14 cellular contexts compared by ENCODE assay signal in genomic region chr1:196393742-196394141, GRCh38.
DNase-seq lines count a peak whose midpoint lies in the region; ATAC-seq and TF ChIP-seq lines count a peak whose summit lies in the region.
"Had no signal": no experiment of that assay in that cellular context is flagged by ENCODE, and none has a peak within 500 bp of the region (broad histone marks: within the 10 kb centered on the region; RNA-seq: fewer than 3 reads in every experiment).

No MANE protein-coding gene starts in this region.

- intact Hi-C loops in mammary epithelial cell (cut with micrococcal nuclease) (no loop called here), left colon (cut with DNase I, micrococcal nuclease) (no loop called here), ascending aorta (cut with DNase I) (no loop called here)

- no peak overlapping the region for H3K9ac ChIP-seq in mammary epithelial cell (ENCODE audit: insufficient read depth, low read length)

- H3K4me1 ChIP-seq in mammary epithelial cell (ENCODE audit: insufficient read depth, low read length) (no peaks in the 10 kb centered on the region), ascending aorta (no peaks in the 10 kb centered on the region)

- H2AFZ ChIP-seq in mammary epithelial cell (ENCODE audit: low read depth, low read length): no peak overlapping the region

- H3K9me3 ChIP-seq in mammary epithelial cell (replicated peaks; ENCODE audit: insufficient read depth, low read length) (no peaks in the 10 kb centered on the region), ascending aorta (no peaks in the 10 kb centered on the region)
- H3K9me3 ChIP-seq: mucosa of descending colon had no signal

- dilution Hi-C loops in mammary epithelial cell (cut with HindIII; ENCODE audit: low sequenced_read_pairs): no loop called here

- H3K27ac ChIP-seq in mammary epithelial cell (ENCODE audit: insufficient read depth, low read depth, low read length): no peak overlapping the region
- no peak overlapping the region for H3K27ac ChIP-seq in ascending aorta
- H3K27ac ChIP-seq: C4-2B had no signal

- DNase-seq in AG09319 (ENCODE audit: extremely low read depth, low read depth) (peak; percentile 10), M059J (ENCODE audit: low read depth) (peak; percentile 76), mammary epithelial cell (peak; percentile 25), lung microvascular endothelial cell (ENCODE audit: low read depth in 2 of 2) (peak; percentile 64 to 89), NCI-H748 treated with DMSO at 0.1 percent for 48 hours (lab: John Stamatoyannopoulos, UW) (no peak), left colon (no peak), NCI-H1105 (lab: John Stamatoyannopoulos, UW) (no peak), ascending aorta (ENCODE audit: low spot score in 2 of 2) (no peak)
- DNase-seq: activated CD4-positive, alpha-beta T cell treated with anti-CD3 and anti-CD28 coated beads for 48 hours; NCI-H1417; retina; SW 1271 had no signal

- CTCF ChIA-PET in mammary epithelial cell (lab: Charles Lee; ENCODE audit: low non-redundant PET): no interaction called here

- TF ChIP-seq CTCF in AG09319 (IDR thresholded peaks at IDR 0.05; ENCODE audit: low read depth, low read length): no peak
- TF ChIP-seq CTCF in mammary epithelial cell (conservative IDR thresholded peaks at IDR 0.05 in 1 of 2, IDR thresholded peaks at IDR 0.05 in 1 of 2; ENCODE audit: extremely low read depth in 1 of 2, insufficient read depth in 1 of 2, low read depth in 1 of 2, low read length in 2 of 2): no peak
- TF ChIP-seq CTCF in ascending aorta (IDR thresholded peaks at IDR 0.05): no peak

- in situ Hi-C loops in mammary epithelial cell (cut with MboI; ENCODE audit: low sequenced_read_pairs in 2 of 2): no loop called here

- no peak overlapping the region for H3K4me3 ChIP-seq in mammary epithelial cell (replicated peaks in 1 of 3; ENCODE audit: insufficient read depth in 1 of 3, low read depth in 2 of 3, low read length in 3 of 3)
- no peak overlapping the region for H3K4me3 ChIP-seq in ascending aorta
- H3K4me3 ChIP-seq: mucosa of descending colon had no signal

- H4K20me1 ChIP-seq in mammary epithelial cell (ENCODE audit: insufficient read depth, low read length): no peaks in the 10 kb centered on the region

- no peak overlapping the region for H3K4me2 ChIP-seq in mammary epithelial cell (ENCODE audit: insufficient read depth, low read depth, low read length)

- no TSS peak for BruUV-seq in mammary epithelial cell (replicated peaks; lab: Mats Ljungman, UMichigan)

- WGBS in mammary epithelial cell (ENCODE audit: low coverage, missing lambda C conversion rate): 50% methylated on average over 4 of the region's 4 CpGs

- H3K36me3 ChIP-seq in mammary epithelial cell (ENCODE audit: insufficient read depth, low read length) (no peaks in the 10 kb centered on the region), ascending aorta (no peaks in the 10 kb centered on the region)

- H3K27me3 ChIP-seq in mammary epithelial cell (ENCODE audit: insufficient read depth, low read length) (peaks cover 4% of the 10 kb centered on the region), ascending aorta (no peaks in the 10 kb centered on the region)

- no peak for ATAC-seq in left colon
- ATAC-seq: mucosa of descending colon had no signal

- no peaks in the 10 kb centered on the region for H3K79me2 ChIP-seq in mammary epithelial cell (ENCODE audit: insufficient read depth, low read length)

Comparison
In these comparisons a context has a peak if more than half of its experiments do, and no peak if none do; other contexts are left out.
1. DNase-seq: peak in AG09319 (single experiment), M059J (single experiment), mammary epithelial cell (single experiment) and lung microvascular endothelial cell (2 of 2); none in NCI-H748 treated with DMSO at 0.1 percent for 48 hours (single experiment), left colon (0 of 2), NCI-H1105 (single experiment) and ascending aorta (0 of 2).